8 cellular contexts compared by ENCODE assay signal in the genomic region with DNA sequence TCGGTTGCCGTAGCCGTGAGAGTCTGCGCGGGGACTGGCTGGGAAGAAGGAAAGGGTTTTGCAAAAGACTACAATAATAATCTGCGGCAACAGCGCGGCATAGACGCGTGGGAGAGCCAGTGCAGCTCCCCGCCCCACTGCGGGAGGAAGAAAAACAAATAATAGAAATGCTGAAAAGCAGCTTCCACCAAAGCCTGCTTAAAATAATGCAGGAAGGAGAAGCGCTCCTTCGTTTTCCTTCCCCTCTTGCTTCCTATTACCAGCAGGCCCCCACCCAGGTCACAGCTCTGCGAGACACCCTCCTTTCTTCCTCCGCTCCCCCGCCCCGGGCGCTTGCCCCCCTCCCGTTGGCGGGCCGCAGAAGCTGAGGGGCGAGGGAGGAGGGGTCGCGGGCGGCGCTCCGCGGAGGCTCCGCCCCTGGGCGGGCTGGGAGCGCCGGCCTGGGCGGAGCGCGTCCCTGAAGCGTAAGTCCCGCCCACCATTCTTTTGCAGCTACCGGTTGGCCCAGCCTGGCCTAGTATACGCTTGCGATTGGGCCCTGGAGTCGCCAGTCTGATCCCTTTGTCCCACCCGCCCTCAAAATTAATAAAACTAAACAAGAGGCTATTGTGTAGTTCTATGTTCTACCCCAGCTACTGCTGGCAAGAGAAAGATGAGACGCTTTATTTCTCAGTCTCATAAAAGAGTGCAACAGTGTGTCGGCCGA. TPM values are rescaled to one million over a fixed set of nuclear protein-coding genes. Genes with fewer than 3 reads are reported as not detected.
DNase-seq lines count a peak whose midpoint lies in the region; ATAC-seq and TF ChIP-seq lines count a peak whose summit lies in the region.

No MANE protein-coding gene starts in this region.

- no peaks in the 10 kb centered on the region for H3K36me3 ChIP-seq in endodermal cell (ENCODE audit: control insufficient read depth, insufficient read depth, low read length)

- peaks cover 16% of the 10 kb centered on the region for H3K4me1 Mint-ChIP-seq in activated CD8-positive, alpha-beta memory T cell treated with anti-CD3 and anti-CD28 coated beads, Interleukin-2, amount 10 ng/mL, durations not matched to agents 7 days and 5 days
- peaks cover 32% of the 10 kb centered on the region for H3K4me1 Mint-ChIP-seq in endodermal cell

- H3K27me3 Mint-ChIP-seq in activated CD8-positive, alpha-beta memory T cell treated with anti-CD3 and anti-CD28 coated beads, Interleukin-2, amount 10 ng/mL, durations not matched to agents 7 days and 5 days, result peaks cover 22% of the 10 kb centered on the region
- peaks cover 42% of the 10 kb centered on the region for H3K27me3 Mint-ChIP-seq in endodermal cell (ENCODE audit: insufficient read depth)

- peaks cover 29% of the 10 kb centered on the region for H3K27me3 ChIP-seq in endodermal cell (ENCODE audit: control insufficient read depth, insufficient read depth, low read length, poor library complexity, severe bottlenecking)

- H3K36me3 Mint-ChIP-seq in activated CD8-positive, alpha-beta memory T cell treated with anti-CD3 and anti-CD28 coated beads, Interleukin-2, amount 10 ng/mL, durations not matched to agents 7 days and 5 days, result no peaks in the 10 kb centered on the region
- no peaks in the 10 kb centered on the region for H3K36me3 Mint-ChIP-seq in endodermal cell (ENCODE audit: low read depth)

- WGBS in endodermal cell (ENCODE audit: insufficient coverage in 1 of 2, insufficient read length in 1 of 2), 2 experiments, result 6% methylated on average over 38 of the region's 46 CpGs; no CpG with 5 or more reads in 1 of the 2 experiments

- peak overlapping the region; percentile 79 for H3K4me3 Mint-ChIP-seq in activated CD8-positive, alpha-beta memory T cell treated with anti-CD3 and anti-CD28 coated beads, Interleukin-2, amount 10 ng/mL, durations not matched to agents 7 days and 5 days
- H3K4me3 Mint-ChIP-seq in endodermal cell, result peak overlapping the region; percentile 86

- H3K9ac ChIP-seq in endodermal cell (ENCODE audit: extremely low read depth, low read length, poor library complexity, severe bottlenecking), result peak overlapping the region; percentile 20

- H3K9me3 ChIP-seq in endodermal cell (ENCODE audit: control insufficient read depth, low read length), result no peaks in the 10 kb centered on the region

- no peak overlapping the region for H3K27ac Mint-ChIP-seq in activated CD8-positive, alpha-beta memory T cell treated with anti-CD3 and anti-CD28 coated beads, Interleukin-2, amount 10 ng/mL, durations not matched to agents 7 days and 5 days
- peak overlapping the region; percentile 96 for H3K27ac Mint-ChIP-seq in endodermal cell

- H3K9me3 Mint-ChIP-seq in activated CD8-positive, alpha-beta memory T cell treated with anti-CD3 and anti-CD28 coated beads, Interleukin-2, amount 10 ng/mL, durations not matched to agents 7 days and 5 days (ENCODE audit: low read depth), result no peaks in the 10 kb centered on the region
- H3K9me3 Mint-ChIP-seq in endodermal cell, result peaks cover 9% of the 10 kb centered on the region

- DNase-seq in NCI-H774 (lab: John Stamatoyannopoulos, UW) (peak; percentile 89), endodermal cell (peak; percentile 94), midbrain (lab: John Stamatoyannopoulos, UW) (peak; percentile 88)
- DNase-seq in activated CD8-positive, alpha-beta memory T cell treated with anti-CD3 and anti-CD28 coated beads, Interleukin-2, amount 10 ng/mL, durations not matched to agents 7 days and 5 days, result peak; percentile 75
- peak; percentile 44 to 54 for DNase-seq in stimulated activated CD8-positive, alpha-beta memory T cell treated with anti-CD3 and anti-CD28 coated beads, Interleukin-15, amount 100 ng/mL, for 4 hours (ENCODE audit: low read depth in 2 of 2)

- TF ChIP-seq CTCF in C4-2B (conservative IDR thresholded peaks at IDR 0.05) (no peak), endodermal cell (conservative IDR thresholded peaks at IDR 0.05) (peak; percentile 36)

- H3K4me1 ChIP-seq in endodermal cell (ENCODE audit: control insufficient read depth, insufficient read depth, low read length), result no peaks in the 10 kb centered on the region

- peak overlapping the region; percentile 83 for H3K4me3 ChIP-seq in endodermal cell (ENCODE audit: low read length)

- peak; percentile 98 for ATAC-seq in GM19452 (IDR thresholded peaks at IDR 0.05; ENCODE audit: unreplicated experiment)
- ATAC-seq in HG03571 (IDR thresholded peaks at IDR 0.05; ENCODE audit: unreplicated experiment), result peak; percentile 93
- ATAC-seq in activated CD8-positive, alpha-beta memory T cell treated with anti-CD3 and anti-CD28 coated beads, Interleukin-2, amount 10 ng/mL, durations not matched to agents 7 days and 5 days, result peak; percentile 96

- H3K27ac ChIP-seq in C4-2B (peak overlapping the region; percentile 67), endodermal cell (ENCODE audit: low read depth, low read length) (peak overlapping the region; percentile 96)

- CTCF ChIA-PET in activated CD8-positive, alpha-beta memory T cell treated with anti-CD3 and anti-CD28 coated beads, Interleukin-2, amount 10 ng/mL, durations not matched to agents 7 days and 5 days (lab: Charles Lee), result interaction anchor here (1.2 kb wide), 1 partner anchor 10 kb away, joined by 3 read pairs; no protein-coding TSS in a partner anchor

RNA-seq across cellular contexts. Expression of a gene that starts 0.6 kb away (rescaled TPM):
- total RNA-seq in activated CD8-positive, alpha-beta memory T cell treated with anti-CD3 and anti-CD28 coated beads, Interleukin-2, amount 10 ng/mL, durations not matched to agents 7 days and 5 days, result under 1 TPM; 0.28 to 0.38 TPM
- total RNA-seq in endodermal cell, result 10 to 100 TPM; 41.3 to 59.8 TPM
- 39.4 TPM for polyA plus RNA-seq in endodermal cell (2013, experiment 1 of 2)
- polyA plus RNA-seq in endodermal cell (2013, experiment 2 of 2), result 39.7 TPM

Comparison
In these comparisons a context has a peak if more than half of its experiments do, and no peak if none do; other contexts are left out.
1. Peak in every context shown above with its lines: DNase-seq, ATAC-seq, H3K4me3 ChIP-seq and H3K27ac ChIP-seq.
2. RNA of a gene that starts 0.6 kb away (total RNA-seq): 41.3 to 59.8 TPM in endodermal cell; 0.28 to 0.38 TPM in activated CD8-positive, alpha-beta memory T cell treated with anti-CD3 and anti-CD28 coated beads, Interleukin-2, amount 10 ng/mL, durations not matched to agents 7 days and 5 days; every median in the first group is over 10 times any median in the second.